In the genomic region with DNA sequence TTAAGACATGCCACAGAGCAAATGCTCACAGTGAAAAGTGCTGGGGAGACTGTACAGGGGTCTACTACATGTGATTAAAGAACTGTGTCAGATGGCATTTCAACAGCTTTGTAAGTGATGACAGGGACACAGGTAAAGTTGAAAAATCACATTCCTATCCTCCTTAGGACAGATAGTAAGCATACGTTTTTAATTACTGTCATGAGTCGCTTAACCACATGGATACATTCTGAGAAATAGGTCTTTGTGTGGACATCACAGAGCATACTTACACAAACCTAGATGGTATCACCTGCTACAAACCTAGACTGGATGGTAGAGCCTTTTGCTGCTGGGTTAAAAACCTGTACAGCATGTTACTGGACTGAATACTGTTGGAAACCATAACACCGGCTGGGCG, we compare ENCODE assay signal across 24 cellular contexts.
"Had no signal": no experiment of that assay in that cellular context is flagged by ENCODE, and none has a peak within 500 bp of the region (broad histone marks: within the 10 kb centered on the region; RNA-seq: fewer than 3 reads in every experiment).

No MANE protein-coding gene starts in this region.

- H3K27ac ChIP-seq: gastrocnemius medialis, left lung, ovary, psoas muscle, sigmoid colon, stomach, thyroid gland had no signal

- H3K9me3 ChIP-seq: gastrocnemius medialis, left lung, ovary, psoas muscle, sigmoid colon, stomach, thyroid gland had no signal

- ATAC-seq: gastrocnemius medialis; left cardiac atrium; left lung; naive thymus-derived CD4-positive, alpha-beta T cell; psoas muscle; right cardiac atrium; stimulated activated effector memory CD8-positive, alpha-beta T cell treated with anti-CD3 and anti-CD28 coated beads, Interleukin-12 subunit alpha, Interleukin-12 subunit beta, amount 100 ng/mL, for 72 hours had no signal

- H3K27me3 ChIP-seq: gastrocnemius medialis, left lung, ovary, sigmoid colon, stomach, thyroid gland had no signal

- H3K4me3 ChIP-seq: gastrocnemius medialis, left lung, ovary, psoas muscle, sigmoid colon, stomach, thyroid gland had no signal

- DNase-seq: effector CD8-positive, alpha-beta T cell; endodermal cell; erythroblast; foreskin fibroblast; gastrocnemius medialis; head of caudate nucleus; kidney; left cardiac atrium; left lung; mesendoderm; midbrain; naive thymus-derived CD4-positive, alpha-beta T cell; occipital lobe; ovary; posterior cingulate gyrus; psoas muscle; right cardiac atrium; sigmoid colon; stimulated activated CD4-positive, alpha-beta T cell treated with anti-CD3 and anti-CD28 coated beads, Interleukin-2, amount 100 ng/mL, for 24 hours; stimulated activated CD4-positive, alpha-beta T cell treated with anti-CD3 and anti-CD28 coated beads, Interleukin-4, amount 100 ng/mL, for 24 hours; stimulated activated naive CD4-positive, alpha-beta T cell treated with Interleukin-2 at 50 U/mL for 16 hours; stomach; thyroid gland had no signal

- H3K4me1 ChIP-seq: left lung, sigmoid colon, thyroid gland had no signal

- H3K36me3 ChIP-seq: gastrocnemius medialis, left lung, ovary, sigmoid colon, stomach, thyroid gland had no signal
